Comparison of ENCODE assay signal across 8 cellular contexts in the genomic region with DNA sequence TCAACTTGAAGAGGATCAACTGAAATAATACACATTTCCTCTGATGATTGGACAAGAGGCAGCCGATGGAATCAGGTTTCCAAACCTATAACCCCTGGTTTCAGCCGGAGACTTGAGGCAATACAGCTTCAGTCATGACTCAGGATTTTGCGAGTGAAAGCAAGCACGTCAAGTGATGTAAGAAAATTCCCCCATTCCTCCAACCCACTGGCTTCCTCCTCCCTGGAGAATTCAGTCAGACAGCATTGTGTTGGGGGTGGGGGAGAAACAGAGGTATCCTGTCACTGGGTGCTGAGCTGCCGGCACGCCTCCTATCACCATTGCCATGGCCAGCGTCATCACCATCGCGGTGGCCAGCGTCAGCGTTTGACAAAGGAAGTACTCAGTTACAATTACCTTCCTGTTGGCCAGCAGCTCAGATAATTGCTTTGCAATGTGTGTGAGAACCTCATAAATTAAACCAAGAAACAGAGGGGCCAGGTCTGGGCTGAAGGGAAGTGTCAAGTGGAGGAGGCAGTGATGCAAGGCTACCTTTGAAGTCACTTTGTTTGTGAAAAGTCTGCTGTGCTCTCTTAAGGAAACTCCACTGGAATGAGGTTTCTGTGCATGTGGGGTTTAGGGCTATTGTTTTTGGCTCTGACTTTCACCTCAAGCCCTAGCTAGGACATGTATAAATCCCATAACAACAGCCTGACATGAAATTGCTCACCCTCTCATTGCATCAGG. TPM values are rescaled to one million over a fixed set of nuclear protein-coding genes. Genes with fewer than 3 reads are reported as not detected.
A peak's percentile ranks its signal among the peaks of the same experiment; 100 is the strongest.
DNase-seq lines count a peak whose midpoint lies in the region; ATAC-seq lines count a peak whose summit lies in the region.

No MANE protein-coding gene starts in this region.

- POLR2A ChIA-PET in activated CD4-positive, alpha-beta memory T cell treated with anti-CD3 and anti-CD28 coated beads, Interleukin-2, amount 10 ng/mL, durations not matched to agents 7 days and 5 days (lab: Charles Lee): interaction anchor here (0.7 to 5.7 kb wide), 17 partner anchors 9 to 239 kb away, joined by 3 to 34 read pairs (median 5); no protein-coding TSS in a partner anchor

- CTCF ChIA-PET in activated CD4-positive, alpha-beta memory T cell treated with anti-CD3 and anti-CD28 coated beads, Interleukin-2, amount 10 ng/mL, durations not matched to agents 7 days and 5 days (lab: Charles Lee): interaction anchor here (0.8 to 1.0 kb wide), 2 partner anchors 18 to 54 kb away, joined by 3 to 4 read pairs; no protein-coding TSS in a partner anchor

- peaks cover 9% of the 10 kb centered on the region for H3K9me3 Mint-ChIP-seq in activated CD4-positive, alpha-beta memory T cell treated with anti-CD3 and anti-CD28 coated beads, Interleukin-2, amount 10 ng/mL, durations not matched to agents 7 days and 5 days
- H3K9me3 Mint-ChIP-seq in natural killer cell treated with Interleukin-12 subunit alpha and Interleukin-12 subunit beta and Interleukin-15 and Interleukin-18, amount 100 ng/mL, for 72 hours: no peaks in the 10 kb centered on the region

- H3K27ac ChIP-seq in temporal lobe (ENCODE audit: low read depth, low read length): peak overlapping the region; percentile 53

- H3K4me1 Mint-ChIP-seq in activated CD4-positive, alpha-beta memory T cell treated with anti-CD3 and anti-CD28 coated beads, Interleukin-2, amount 10 ng/mL, durations not matched to agents 7 days and 5 days: peaks cover 78% of the 10 kb centered on the region
- peaks cover 57 to 59% of the 10 kb centered on the region in 2 donors for H3K4me1 Mint-ChIP-seq in natural killer cell treated with Interleukin-12 subunit alpha and Interleukin-12 subunit beta and Interleukin-15 and Interleukin-18, amount 100 ng/mL, for 72 hours (ENCODE audit: low read depth in 2 of 2)

- DNase-seq in activated T-cell treated with anti-CD3 and anti-CD28 coated beads for 24 hours (ENCODE audit: low read depth) (peak; percentile 32), activated T-cell treated with anti-CD3 and anti-CD28 coated beads for 4 hours (no peak), NCI-H345 treated with DMSO at 0.1 percent for 48 hours (lab: John Stamatoyannopoulos, UW; ENCODE audit: unreplicated experiment) (peak; percentile 33)
- peak; percentile 79 for DNase-seq in activated CD4-positive, alpha-beta memory T cell treated with anti-CD3 and anti-CD28 coated beads, Interleukin-2, amount 10 ng/mL, durations not matched to agents 7 days and 5 days
- DNase-seq in natural killer cell treated with Interleukin-12 subunit alpha and Interleukin-12 subunit beta and Interleukin-15 and Interleukin-18, amount 100 ng/mL, for 72 hours (ENCODE audit: low spot score): peak; percentile 89

- peaks cover 24% of the 10 kb centered on the region for H3K36me3 Mint-ChIP-seq in activated CD4-positive, alpha-beta memory T cell treated with anti-CD3 and anti-CD28 coated beads, Interleukin-2, amount 10 ng/mL, durations not matched to agents 7 days and 5 days (ENCODE audit: low read depth)
- H3K36me3 Mint-ChIP-seq in natural killer cell treated with Interleukin-12 subunit alpha and Interleukin-12 subunit beta and Interleukin-15 and Interleukin-18, amount 100 ng/mL, for 72 hours: no peaks in the 10 kb centered on the region

- no peaks in the 10 kb centered on the region for H3K27me3 Mint-ChIP-seq in activated CD4-positive, alpha-beta memory T cell treated with anti-CD3 and anti-CD28 coated beads, Interleukin-2, amount 10 ng/mL, durations not matched to agents 7 days and 5 days
- H3K27me3 Mint-ChIP-seq in natural killer cell treated with Interleukin-12 subunit alpha and Interleukin-12 subunit beta and Interleukin-15 and Interleukin-18, amount 100 ng/mL, for 72 hours: no peaks in the 10 kb centered on the region

- H3K27ac Mint-ChIP-seq in activated CD4-positive, alpha-beta memory T cell treated with anti-CD3 and anti-CD28 coated beads, Interleukin-2, amount 10 ng/mL, durations not matched to agents 7 days and 5 days: peak overlapping the region; percentile 95
- H3K27ac Mint-ChIP-seq in natural killer cell treated with Interleukin-12 subunit alpha and Interleukin-12 subunit beta and Interleukin-15 and Interleukin-18, amount 100 ng/mL, for 72 hours: peak overlapping the region; percentile 86 to 97

- H3K4me3 Mint-ChIP-seq in activated CD4-positive, alpha-beta memory T cell treated with anti-CD3 and anti-CD28 coated beads, Interleukin-2, amount 10 ng/mL, durations not matched to agents 7 days and 5 days: peak overlapping the region; percentile 42
- peak overlapping the region; percentile 65 for H3K4me3 Mint-ChIP-seq in natural killer cell treated with Interleukin-12 subunit alpha and Interleukin-12 subunit beta and Interleukin-15 and Interleukin-18, amount 100 ng/mL, for 72 hours

- ATAC-seq in esophagus mucosa (peak; percentile 89), HG02588 (IDR thresholded peaks at IDR 0.05; ENCODE audit: unreplicated experiment) (no peak)
- ATAC-seq in natural killer cell treated with Interleukin-12 subunit alpha and Interleukin-12 subunit beta and Interleukin-15 and Interleukin-18, amount 100 ng/mL, for 72 hours: peak; percentile 93 to 96

RNA-seq across cellular contexts. Expression of a gene that starts 50.3 kb away (rescaled TPM):
- 10 to 100 TPM; 94.6 to 94.8 TPM for total RNA-seq in activated CD4-positive, alpha-beta memory T cell treated with anti-CD3 and anti-CD28 coated beads, Interleukin-2, amount 10 ng/mL, durations not matched to agents 7 days and 5 days
- total RNA-seq in esophagus mucosa: 0.24 TPM
- 100 to 1,000 TPM in 1 of 2 donors, 10 to 100 TPM in 1; 63.3 to 125 TPM for total RNA-seq in natural killer cell treated with Interleukin-12 subunit alpha and Interleukin-12 subunit beta and Interleukin-15 and Interleukin-18, amount 100 ng/mL, for 72 hours
- not detected for total RNA-seq in temporal lobe

Comparison
In these comparisons a context has a peak if more than half of its experiments do, and no peak if none do; other contexts are left out.
1. RNA of a gene that starts 50.3 kb away (total RNA-seq): 63.3 to 125 TPM in natural killer cell treated with Interleukin-12 subunit alpha and Interleukin-12 subunit beta and Interleukin-15 and Interleukin-18, amount 100 ng/mL, for 72 hours and 94.6 to 94.8 TPM in activated CD4-positive, alpha-beta memory T cell treated with anti-CD3 and anti-CD28 coated beads, Interleukin-2, amount 10 ng/mL, durations not matched to agents 7 days and 5 days; 0.24 TPM in esophagus mucosa (single experiment) and not detected in temporal lobe (single experiment); every median in the first group is over 10 times any median in the second.